In the genomic region with DNA sequence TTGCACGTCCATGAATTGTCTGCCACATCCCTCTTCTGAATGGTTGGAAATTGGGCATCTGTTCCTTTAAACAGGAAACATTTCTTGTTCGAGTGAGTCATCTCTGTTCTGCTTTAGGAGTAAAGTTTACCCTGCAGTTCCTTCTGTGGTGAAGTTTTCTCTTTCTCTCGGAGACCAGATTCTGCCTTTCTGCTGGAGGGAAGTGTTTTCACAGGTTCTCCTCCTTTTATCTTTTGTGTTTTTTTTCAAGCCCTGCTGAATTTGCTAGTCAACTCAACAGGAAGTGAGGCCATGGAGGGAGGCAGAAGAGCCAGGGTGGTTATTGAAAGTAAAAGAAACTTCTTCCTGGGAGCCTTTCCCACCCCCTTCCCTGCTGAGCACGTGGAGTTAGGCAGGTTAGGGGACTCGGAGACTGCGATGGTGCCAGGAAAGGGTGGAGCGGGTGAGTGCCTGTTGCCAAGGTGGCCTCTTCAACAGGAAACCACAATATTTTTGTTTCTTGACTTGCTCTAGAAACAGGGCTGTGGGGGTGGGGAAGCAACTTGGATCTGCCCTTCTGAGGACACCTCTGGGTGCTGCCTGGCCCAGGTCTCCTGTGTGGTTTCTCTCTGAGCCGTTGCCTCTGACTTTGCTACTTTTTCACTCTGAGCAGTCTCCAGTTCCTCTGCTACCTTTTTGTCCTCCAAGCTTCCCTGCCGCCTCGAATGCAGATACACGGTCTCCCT, we compare ENCODE assay signal across 8 cellular contexts. TPM values are rescaled to one million over a fixed set of nuclear protein-coding genes. Genes with fewer than 3 reads are reported as not detected.
DNase-seq lines count a peak whose midpoint lies in the region; ATAC-seq and TF ChIP-seq lines count a peak whose summit lies in the region.

No MANE protein-coding gene starts in this region.

- CTCF ChIA-PET in OCI-LY7 (lab: Charles Lee; ENCODE audit: unreplicated experiment) = interaction anchor here (2.3 kb wide), 1 partner anchor 26 kb away, joined by 7 read pairs; no protein-coding TSS in a partner anchor

- peaks cover 44% of the 10 kb centered on the region for H3K79me2 ChIP-seq in OCI-LY7 (ENCODE audit: insufficient read depth, low read depth, low read length)

- peak overlapping the region; percentile 69 for H3K4me3 ChIP-seq in OCI-LY7 (ENCODE audit: low read depth, low read length, poor library complexity, severe bottlenecking)
- H3K4me3 ChIP-seq in esophagus squamous epithelium = peak overlapping the region; percentile 38 to 68 (median 64)
- peak overlapping the region; percentile 51 to 66 (median 56) for H3K4me3 ChIP-seq in stomach

- TF ChIP-seq CTCF in OCI-LY7 (conservative IDR thresholded peaks at IDR 0.05; ENCODE audit: low read length) (peak; percentile 18; the same call in 1 of the 2 replicates), esophagus squamous epithelium (IDR thresholded peaks at IDR 0.05) (peak in 2 of 6 experiments; percentile 4 to 10), nephron (IDR thresholded peaks at IDR 0.05; ENCODE audit: unreplicated experiment in 3 of 3) (no peak), stomach (IDR thresholded peaks at IDR 0.05) (peak in 1 of 7 experiments; percentile 6)

- peak overlapping the region; percentile 93 for H3K27ac ChIP-seq in OCI-LY7 (ENCODE audit: low read depth, low read length, poor library complexity, severe bottlenecking)
- H3K27ac ChIP-seq in esophagus squamous epithelium = peak overlapping the region; percentile 90 to 96 (median 92)
- H3K27ac ChIP-seq in stomach = peak overlapping the region; percentile 82 to 96 (median 91)

- H3K9me3 ChIP-seq in OCI-LY7 (ENCODE audit: low read length) (no peaks in the 10 kb centered on the region), esophagus squamous epithelium (no peaks in the 10 kb centered on the region), stomach (no peaks in the 10 kb centered on the region)

- no peak for TF ChIP-seq EP300 in stomach (IDR thresholded peaks at IDR 0.05)

- peak in 1 of 4 donors; percentile 37 for TF ChIP-seq POLR2A in esophagus squamous epithelium (IDR thresholded peaks at IDR 0.05)
- TF ChIP-seq POLR2A in stomach (IDR thresholded peaks at IDR 0.05) = no peak

- peak overlapping the region; percentile 73 for H2AFZ ChIP-seq in OCI-LY7 (ENCODE audit: low read length)

- H3K4me3 Mint-ChIP-seq in nephron = peak overlapping the region; percentile 81 to 92 (median 91)

- WGBS in esophagus squamous epithelium, 2 donors = 0% methylated on average over 10 to 11 of the region's 11 CpGs
- 0% methylated on average over 11 of the region's 11 CpGs for WGBS in stomach, 5 donors

- H4K20me1 ChIP-seq in OCI-LY7 (ENCODE audit: insufficient read depth, low read length) = peaks cover 6% of the 10 kb centered on the region; the same call in 1 of the 2 replicates

- 0 out of 2 replicates have a peak, but pooled peaks cover 5% of the 10 kb centered on the region for H3K36me3 ChIP-seq in OCI-LY7 (ENCODE audit: insufficient read depth, low read length)
- H3K36me3 ChIP-seq in esophagus squamous epithelium = no peaks in the 10 kb centered on the region
- no peaks in the 10 kb centered on the region for H3K36me3 ChIP-seq in stomach

- no peaks in the 10 kb centered on the region for H3K9me3 Mint-ChIP-seq in nephron

- peak overlapping the region; percentile 93 to 100 (median 98) for H3K27ac Mint-ChIP-seq in nephron

- H3K4me1 ChIP-seq in OCI-LY7 (ENCODE audit: insufficient read depth, low read length, poor library complexity, severe bottlenecking) (peaks cover 47% of the 10 kb centered on the region), esophagus squamous epithelium (peaks cover 28 to 90% (median 39%) of the 10 kb centered on the region in 3 donors), stomach (peaks cover 6 to 76% (median 45%) of the 10 kb centered on the region in 4 donors)

- ATAC-seq in GM18873 (IDR thresholded peaks at IDR 0.05; ENCODE audit: low FRiP score, unreplicated experiment) = peak; percentile 81
- ATAC-seq in HG03139 (IDR thresholded peaks at IDR 0.05; ENCODE audit: unreplicated experiment) = peak; percentile 64

- BruUV-seq in OCI-LY7 (replicated peaks; lab: Mats Ljungman, UMichigan) = TSS peak; percentile 91

- H3K27me3 ChIP-seq in esophagus squamous epithelium (no peaks in the 10 kb centered on the region), stomach (no peaks in the 10 kb centered on the region)

- H3K36me3 Mint-ChIP-seq in nephron (ENCODE audit: low read depth) = no peaks in the 10 kb centered on the region

- H3K9me2 ChIP-seq in OCI-LY7 (ENCODE audit: insufficient read depth, low read length) = no peaks in the 10 kb centered on the region

- POLR2A ChIA-PET in OCI-LY7 (lab: Charles Lee) = interaction anchor here (0.5 to 0.7 kb wide), 2 partner anchors 147 to 559 kb away, joined by 3 to 6 read pairs; no protein-coding TSS in a partner anchor

- intact Hi-C loops in OCI-LY7 (cut with micrococcal nuclease; ENCODE audit: unreplicated experiment) (loop anchor here (1.0 to 2.0 kb wide), 2 partner anchors 22 to 193 kb away; partner anchors contain the start of genes STRADB and TRAK2), esophagus squamous epithelium (cut with DNase I) (no loop called here), stomach (cut with DNase I; ENCODE audit: low total_unique reads) (no loop called here)

- peak overlapping the region; percentile 88 for H3K4me2 ChIP-seq in OCI-LY7 (ENCODE audit: low read length)

- peak; percentile 89 for DNase-seq in ACHN
- peak; percentile 84 for DNase-seq in OCI-LY7 (ENCODE audit: low spot score)
- peak; percentile 86 for DNase-seq in activated T-cell treated with anti-CD3 and anti-CD28 coated beads, Interleukin-2, amount 50 U/mL, for 1 hour
- peak; percentile 68 for DNase-seq in esophagus squamous epithelium (lab: John Stamatoyannopoulos, UW)
- DNase-seq in stomach = peak; percentile 74

- peaks cover 25% of the 10 kb centered on the region for H3K4me1 Mint-ChIP-seq in nephron

- no peaks in the 10 kb centered on the region for H3K27me3 Mint-ChIP-seq in nephron (ENCODE audit: low read depth)

- in situ Hi-C loops in ACHN (cut with HindIII; ENCODE audit: low pct_ligation_motif_present, low pct_unique_long_range_greater_than_20kb, low sequenced_read_pairs) = no loop called here

RNA-seq across cellular contexts. Expression of gene CASP8, which starts 2.2 kb away (rescaled TPM):
- 30.5 and 32.4 TPM in 2 replicates for total RNA-seq in OCI-LY7 (2014; rRNA removed; shearing (Covaris generic))
- 34.7 and 35.9 TPM in 2 replicates for total RNA-seq in OCI-LY7 (2022)
- 10 to 100 TPM; 13.8 to 28.2 (median 22.8) TPM for total RNA-seq in esophagus squamous epithelium
- 10 to 100 TPM in 4 of 5 donors, 1 to 10 TPM in 1; 6.4 to 32.3 (median 17.0) TPM for total RNA-seq in stomach
- 10 to 100 TPM in 1 of 3 donors, 1 to 10 TPM in 2; 8.0 to 11.3 (median 8.6) TPM for polyA plus RNA-seq in stomach

Comparison
In these comparisons a context has a peak if more than half of its experiments do, and no peak if none do; other contexts are left out.
1. Peak in every context shown above with its lines: DNase-seq, ATAC-seq, H3K4me3 ChIP-seq and H3K27ac ChIP-seq.